ENCODE assay signal across 2 cellular contexts in the genomic region with DNA sequence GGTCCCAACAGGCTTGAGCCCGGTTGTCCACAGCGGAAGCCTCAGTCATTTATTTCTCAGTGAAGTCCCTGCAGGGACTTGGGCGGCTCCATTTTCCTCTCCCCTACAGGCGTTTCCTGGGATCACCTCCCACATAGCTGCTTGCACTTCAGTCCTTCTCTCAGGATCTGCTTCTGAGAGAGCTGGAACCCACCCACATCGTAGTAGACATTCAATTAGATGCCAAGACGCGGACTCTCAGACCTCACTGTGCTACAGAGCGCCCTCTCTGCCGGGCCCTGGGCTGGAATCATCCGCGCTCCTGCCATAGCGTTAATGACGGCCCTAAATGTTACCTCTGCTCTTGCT.
TF ChIP-seq lines count a peak whose summit lies in the region.

No MANE protein-coding gene starts in this region.

TF ChIP-seq in HepG2, 621 proteins besides CTCF, POLR2A, EP300 and RAD21:
- TF ChIP-seq MED13 (CRISPR knock-in tag; IDR thresholded peaks at IDR 0.05) (no peak), HOXA9 (CRISPR knock-in tag; IDR thresholded peaks at IDR 0.05; ENCODE audit: borderline replicate concordance) (no peak), SRSF9 (IDR thresholded peaks at IDR 0.05; ENCODE audit: borderline replicate concordance, insufficient read depth, low read depth, low read length, poor library complexity, severe bottlenecking) (no peak), YEATS4 (CRISPR knock-in tag; IDR thresholded peaks at IDR 0.05; ENCODE audit: borderline replicate concordance) (no peak), ZNF878 (CRISPR knock-in tag; IDR thresholded peaks at IDR 0.05) (no peak), HDAC2 (CRISPR knock-in tag; IDR thresholded peaks at IDR 0.05) (no peak), NFATC3 (CRISPR knock-in tag; IDR thresholded peaks at IDR 0.05) (no peak), SALL2 (CRISPR knock-in tag; IDR thresholded peaks at IDR 0.05) (no peak), DR1 (CRISPR knock-in tag; IDR thresholded peaks at IDR 0.05) (no peak)
- TF ChIP-seq, protein P1, sequence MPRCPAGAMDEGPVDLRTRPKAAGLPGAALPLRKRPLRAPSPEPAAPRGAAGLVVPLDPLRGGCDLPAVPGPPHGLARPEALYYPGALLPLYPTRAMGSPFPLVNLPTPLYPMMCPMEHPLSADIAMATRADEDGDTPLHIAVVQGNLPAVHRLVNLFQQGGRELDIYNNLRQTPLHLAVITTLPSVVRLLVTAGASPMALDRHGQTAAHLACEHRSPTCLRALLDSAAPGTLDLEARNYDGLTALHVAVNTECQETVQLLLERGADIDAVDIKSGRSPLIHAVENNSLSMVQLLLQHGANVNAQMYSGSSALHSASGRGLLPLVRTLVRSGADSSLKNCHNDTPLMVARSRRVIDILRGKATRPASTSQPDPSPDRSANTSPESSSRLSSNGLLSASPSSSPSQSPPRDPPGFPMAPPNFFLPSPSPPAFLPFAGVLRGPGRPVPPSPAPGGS (CRISPR knock-in tag; IDR thresholded peaks at IDR 0.05) = no peak
- TF ChIP-seq, protein P2, sequence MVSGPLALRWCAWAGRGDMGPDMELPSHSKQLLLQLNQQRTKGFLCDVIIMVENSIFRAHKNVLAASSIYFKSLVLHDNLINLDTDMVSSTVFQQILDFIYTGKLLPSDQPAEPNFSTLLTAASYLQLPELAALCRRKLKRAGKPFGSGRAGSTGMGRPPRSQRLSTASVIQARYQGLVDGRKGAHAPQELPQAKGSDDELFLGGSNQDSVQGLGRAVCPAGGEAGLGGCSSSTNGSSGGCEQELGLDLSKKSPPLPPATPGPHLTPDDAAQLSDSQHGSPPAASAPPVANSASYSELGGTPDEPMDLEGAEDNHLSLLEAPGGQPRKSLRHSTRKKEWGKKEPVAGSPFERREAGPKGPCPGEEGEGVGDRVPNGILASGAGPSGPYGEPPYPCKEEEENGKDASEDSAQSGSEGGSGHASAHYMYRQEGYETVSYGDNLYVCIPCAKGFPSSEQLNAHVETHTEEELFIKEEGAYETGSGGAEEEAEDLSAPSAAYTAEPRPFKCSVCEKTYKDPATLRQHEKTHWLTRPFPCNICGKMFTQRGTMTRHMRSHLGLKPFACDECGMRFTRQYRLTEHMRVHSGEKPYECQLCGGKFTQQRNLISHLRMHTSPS (CRISPR knock-in tag; IDR thresholded peaks at IDR 0.05; ENCODE audit: low read depth) = no peak
- TF ChIP-seq, protein P3, sequence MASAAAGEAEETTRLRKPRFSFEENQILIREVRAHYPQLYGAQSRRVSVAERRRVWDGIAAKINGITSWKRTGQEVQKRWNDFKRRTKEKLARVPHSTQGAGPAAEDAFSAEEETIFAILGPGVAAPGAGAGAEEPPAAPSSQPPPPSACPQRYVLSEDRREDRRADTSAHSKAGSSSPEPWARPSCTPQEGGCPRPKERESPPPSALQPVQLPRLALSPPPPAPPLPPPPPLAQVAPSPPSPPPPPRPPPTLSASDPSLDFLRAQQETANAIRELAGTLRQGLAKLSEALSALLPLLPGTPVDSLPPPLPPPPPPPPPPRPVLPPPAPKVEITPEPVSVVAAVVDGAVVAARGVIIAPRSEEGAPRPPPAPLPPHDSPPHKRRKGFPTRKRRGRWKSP (CRISPR knock-in tag; IDR thresholded peaks at IDR 0.05) = no peak
- TF ChIP-seq, protein P4, sequence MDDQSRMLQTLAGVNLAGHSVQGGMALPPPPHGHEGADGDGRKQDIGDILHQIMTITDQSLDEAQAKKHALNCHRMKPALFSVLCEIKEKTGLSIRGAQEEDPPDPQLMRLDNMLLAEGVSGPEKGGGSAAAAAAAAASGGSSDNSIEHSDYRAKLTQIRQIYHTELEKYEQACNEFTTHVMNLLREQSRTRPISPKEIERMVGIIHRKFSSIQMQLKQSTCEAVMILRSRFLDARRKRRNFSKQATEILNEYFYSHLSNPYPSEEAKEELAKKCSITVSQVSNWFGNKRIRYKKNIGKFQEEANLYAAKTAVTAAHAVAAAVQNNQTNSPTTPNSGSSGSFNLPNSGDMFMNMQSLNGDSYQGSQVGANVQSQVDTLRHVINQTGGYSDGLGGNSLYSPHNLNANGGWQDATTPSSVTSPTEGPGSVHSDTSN (CRISPR knock-in tag; IDR thresholded peaks at IDR 0.05; ENCODE audit: borderline replicate concordance) = no peak

TF ChIP-seq in H1, 55 proteins besides CTCF, POLR2A, EP300 and RAD21:
- no peak for TF ChIP-seq CEBPB (IDR thresholded peaks at IDR 0.05; ENCODE audit: low read depth, low read length)
- no peak for TF ChIP-seq JUN (IDR thresholded peaks at IDR 0.05; ENCODE audit: low read depth, low read length)
- TF ChIP-seq CTBP2 (IDR thresholded peaks at IDR 0.05; ENCODE audit: borderline replicate concordance, insufficient read depth, insufficient read length, low read length) = no peak
- no peak for TF ChIP-seq KDM1A (IDR thresholded peaks at IDR 0.05; ENCODE audit: borderline replicate concordance, low read length)
- TF ChIP-seq SAP30 (IDR thresholded peaks at IDR 0.05; ENCODE audit: insufficient read depth, insufficient replicate concordance, low read length) = no peak
